Comparison of ENCODE assay signal across 1 cellular context in genomic region chr9:37104183-37104889, GRCh38.
TF ChIP-seq lines count a peak whose summit lies in the region.

No MANE protein-coding gene starts in this region.

TF ChIP-seq in K562, 482 proteins besides CTCF, POLR2A, EP300 and RAD21 (continued from another document and continues in another):
- TF ChIP-seq HES1 (IDR thresholded peaks at IDR 0.05; ENCODE audit: low read depth), result no peak
- TF ChIP-seq MTA3 (IDR thresholded peaks at IDR 0.05; ENCODE audit: borderline replicate concordance), result 0 out of 2 replicates have a peak, but pooled peaks have one; percentile 44
- TF ChIP-seq MGA (IDR thresholded peaks at IDR 0.05), result no peak
- no peak for TF ChIP-seq CREB1 (IDR thresholded peaks at IDR 0.05)
- no peak for TF ChIP-seq CREB1 (CRISPR knock-in tag; IDR thresholded peaks at IDR 0.05)
- TF ChIP-seq YY1 (IDR thresholded peaks at IDR 0.05; ENCODE audit: borderline replicate concordance in 1 of 3, control insufficient read depth in 1 of 3, extremely low read depth in 1 of 3, insufficient read depth in 3 of 3, insufficient read length in 1 of 3, insufficient replicate concordance in 2 of 3, low read depth in 1 of 3, low read length in 2 of 3), result peak in 1 of 3 experiments; percentile 22
- no peak for TF ChIP-seq ELK1 (CRISPR knock-in tag; IDR thresholded peaks at IDR 0.05)
- TF ChIP-seq JUN (IDR thresholded peaks at IDR 0.05; ENCODE audit: borderline replicate concordance, low read depth, low read length), result peak; percentile 41; the same call in 1 of the 2 replicates
- no peak for TF ChIP-seq JUN (CRISPR knock-in tag; IDR thresholded peaks at IDR 0.05; ENCODE audit: borderline replicate concordance)
- TF ChIP-seq ARID1B (IDR thresholded peaks at IDR 0.05), result peak; percentile 31; the same call in 1 of the 2 replicates
- TF ChIP-seq RREB1 (CRISPR knock-in tag; IDR thresholded peaks at IDR 0.05), result no peak
- TF ChIP-seq ZNF140 (CRISPR knock-in tag; IDR thresholded peaks at IDR 0.05), result no peak
- no peak for TF ChIP-seq FOXJ3 (CRISPR knock-in tag; IDR thresholded peaks at IDR 0.05)
- no peak for TF ChIP-seq NR0B1 (IDR thresholded peaks at IDR 0.05; ENCODE audit: partially characterized antibody)
- no peak for TF ChIP-seq SRSF9 (IDR thresholded peaks at IDR 0.05; ENCODE audit: borderline replicate concordance, low read depth, low read length)
- TF ChIP-seq NFRKB (IDR thresholded peaks at IDR 0.05; ENCODE audit: low read depth), result peak; percentile 53; the same call in 1 of the 2 replicates
- no peak for TF ChIP-seq NONO (IDR thresholded peaks at IDR 0.05; ENCODE audit: low read depth in 2 of 2, low read length in 1 of 2)
- TF ChIP-seq SMARCB1 (IDR thresholded peaks at IDR 0.05; ENCODE audit: insufficient read length, low read depth), result no peak
- TF ChIP-seq PCBP2 (IDR thresholded peaks at IDR 0.05; ENCODE audit: low read depth, low read length, poor library complexity, severe bottlenecking), result no peak
- no peak for TF ChIP-seq KDM2B (CRISPR knock-in tag; IDR thresholded peaks at IDR 0.05)
- no peak for TF ChIP-seq ARID2 (IDR thresholded peaks at IDR 0.05)
- TF ChIP-seq BDP1 (IDR thresholded peaks at IDR 0.05; ENCODE audit: insufficient read depth, insufficient read length), result no peak
- no peak for TF ChIP-seq PBX2 (CRISPR knock-in tag; IDR thresholded peaks at IDR 0.05; ENCODE audit: low read depth)
- TF ChIP-seq PBX2 (tag; conservative IDR thresholded peaks at IDR 0.05; ENCODE audit: low read depth), result 0 out of 2 replicates have a peak, but pooled peaks have one; percentile 10
- TF ChIP-seq ZNF316 (IDR thresholded peaks at IDR 0.05), result peak; percentile 62; the same call in 1 of the 2 replicates
- no peak for TF ChIP-seq RBM22 (IDR thresholded peaks at IDR 0.05; ENCODE audit: low read depth, low read length, poor library complexity, severe bottlenecking)
- no peak for TF ChIP-seq PHB (CRISPR knock-in tag; IDR thresholded peaks at IDR 0.05)
- no peak for TF ChIP-seq ZNF121 (CRISPR knock-in tag; conservative IDR thresholded peaks at IDR 0.05)
- no peak for TF ChIP-seq CC2D1A (IDR thresholded peaks at IDR 0.05)
- no peak for TF ChIP-seq NR3C1 (CRISPR knock-in tag; IDR thresholded peaks at IDR 0.05)
- TF ChIP-seq ZNF589 (CRISPR knock-in tag; IDR thresholded peaks at IDR 0.05; ENCODE audit: low read depth), result peak; percentile 71; the same call in 1 of the 2 replicates
- no peak for TF ChIP-seq NR4A1 (CRISPR knock-in tag; IDR thresholded peaks at IDR 0.05)
- TF ChIP-seq NR4A1 (tag; IDR thresholded peaks at IDR 0.05), result 0 out of 2 replicates have a peak, but pooled peaks have one; percentile 37
